18 cellular contexts compared by ENCODE assay signal in the genomic region with DNA sequence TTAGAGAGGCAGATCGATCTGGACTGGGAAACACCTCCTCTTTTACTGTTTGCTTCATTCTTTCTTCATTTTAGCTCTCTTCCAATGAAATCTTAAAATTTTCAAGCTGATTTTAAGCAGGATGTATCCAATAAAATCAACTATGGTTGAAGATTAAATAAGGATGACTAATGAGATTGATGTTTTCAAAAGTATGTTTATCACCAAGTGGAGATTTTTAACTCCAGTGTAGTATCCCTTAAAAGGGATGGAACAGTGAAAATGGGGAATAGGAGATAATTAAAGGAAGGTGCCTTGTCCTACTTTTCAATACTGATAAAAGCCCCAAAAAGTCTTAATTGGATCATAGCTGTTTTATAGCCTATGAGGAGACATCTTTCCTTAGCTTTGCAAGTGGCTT. TPM values are rescaled to one million over a fixed set of nuclear protein-coding genes. Genes with fewer than 3 reads are reported as not detected.
A peak's percentile ranks its signal among the peaks of the same experiment; 100 is the strongest.
DNase-seq lines count a peak whose midpoint lies in the region; ATAC-seq, FAIRE-seq and TF ChIP-seq lines count a peak whose summit lies in the region.
"Had no signal": no experiment of that assay in that cellular context is flagged by ENCODE, and none has a peak within 500 bp of the region (broad histone marks: within the 10 kb centered on the region; RNA-seq: fewer than 3 reads in every experiment).

No MANE protein-coding gene starts in this region.

- TF ChIP-seq POLR2A in H54 (IDR thresholded peaks at IDR 0.05; ENCODE audit: low read depth, low read length) (no peak), heart left ventricle (IDR thresholded peaks at IDR 0.05) (no peak)

- H3K27ac ChIP-seq in RWPE2 (ENCODE audit: poor library complexity, severe bottlenecking) = peak overlapping the region; percentile 84
- peak overlapping the region; percentile 89 for H3K27ac ChIP-seq in osteoblast (ENCODE audit: low read depth, low read length)
- H3K27ac ChIP-seq in heart left ventricle = no peak overlapping the region
- H3K27ac ChIP-seq: BLaER1 treated with 17β-estradiol and CSF1 and Interleukin-3, amounts not matched to agents 10 nM and 100 nM had no signal

- H4K20me1 ChIP-seq in osteoblast (ENCODE audit: insufficient read depth, low read length) = no peaks in the 10 kb centered on the region
- H4K20me1 ChIP-seq: BLaER1 treated with 17β-estradiol and CSF1 and Interleukin-3, amounts not matched to agents 10 nM and 100 nM had no signal

- H2AFZ ChIP-seq in osteoblast (ENCODE audit: low read length) = peak overlapping the region; percentile 7

- H3K4me3 ChIP-seq in AG10803 (ENCODE audit: low read length) (no peak overlapping the region), RWPE2 (ENCODE audit: severe bottlenecking) (no peak overlapping the region), osteoblast (ENCODE audit: insufficient read depth, low read length) (no peak overlapping the region), heart left ventricle (no peak overlapping the region)
- H3K4me3 ChIP-seq: BLaER1 treated with 17β-estradiol and CSF1 and Interleukin-3, amounts not matched to agents 10 nM and 100 nM; HAP-1 had no signal

- no peak overlapping the region for H3K4me2 ChIP-seq in osteoblast (ENCODE audit: insufficient read depth, low read length)
- H3K4me2 ChIP-seq: BLaER1 treated with 17β-estradiol and CSF1 and Interleukin-3, amounts not matched to agents 10 nM and 100 nM had no signal

- H3K36me3 ChIP-seq in RWPE2 (ENCODE audit: low read depth) = no peaks in the 10 kb centered on the region
- no peaks in the 10 kb centered on the region for H3K36me3 ChIP-seq in osteoblast (ENCODE audit: insufficient read depth, low read length)
- no peaks in the 10 kb centered on the region for H3K36me3 ChIP-seq in heart left ventricle
- H3K36me3 ChIP-seq: BLaER1 treated with 17β-estradiol and CSF1 and Interleukin-3, amounts not matched to agents 10 nM and 100 nM; HAP-1 had no signal

- ATAC-seq in RWPE2 (ENCODE audit: low read depth) (no peak), GM19035 (IDR thresholded peaks at IDR 0.05; ENCODE audit: unreplicated experiment) (no peak), left cardiac atrium (no peak), GM21447 (IDR thresholded peaks at IDR 0.05; ENCODE audit: unreplicated experiment) (no peak), heart left ventricle (no peak)
- ATAC-seq: T-cell had no signal

- H3K27me3 ChIP-seq in RWPE2 (ENCODE audit: insufficient read depth, poor library complexity, severe bottlenecking) (no peaks in the 10 kb centered on the region), osteoblast (ENCODE audit: insufficient read depth, low read length) (no peaks in the 10 kb centered on the region), heart left ventricle (no peaks in the 10 kb centered on the region)
- H3K27me3 ChIP-seq: BLaER1 treated with 17β-estradiol and CSF1 and Interleukin-3, amounts not matched to agents 10 nM and 100 nM had no signal

- FAIRE-seq in H54 (lab: Jason Lieb, UNC) = peak; percentile 87

- intact Hi-C loops in left cardiac atrium (cut with DNase I) (no loop called here), heart left ventricle (cut with DNase I) (no loop called here)

- no peaks in the 10 kb centered on the region for H3K79me2 ChIP-seq in osteoblast (ENCODE audit: insufficient read depth, low read length)

- H3K4me1 ChIP-seq in RWPE2 (ENCODE audit: insufficient read depth, poor library complexity, severe bottlenecking) (peaks cover 24% of the 10 kb centered on the region), osteoblast (ENCODE audit: insufficient read depth, low read length) (peaks cover 23% of the 10 kb centered on the region), heart left ventricle (peaks cover 0 to 5% (median 0%) of the 10 kb centered on the region in 12 donors)
- H3K4me1 ChIP-seq: BLaER1 treated with 17β-estradiol and CSF1 and Interleukin-3, amounts not matched to agents 10 nM and 100 nM; HAP-1 had no signal

- no peaks in the 10 kb centered on the region for H3K9me3 ChIP-seq in RWPE2 (ENCODE audit: severe bottlenecking)
- no peaks in the 10 kb centered on the region for H3K9me3 ChIP-seq in osteoblast (ENCODE audit: low read depth, low read length)
- no peaks in the 10 kb centered on the region for H3K9me3 ChIP-seq in heart left ventricle
- H3K9me3 ChIP-seq: BLaER1 treated with 17β-estradiol and CSF1 and Interleukin-3, amounts not matched to agents 10 nM and 100 nM; HAP-1 had no signal

- DNase-seq in AG10803 (ENCODE audit: low read depth) (peak; percentile 9), H54 (ENCODE audit: insufficient read length, low spot score) (no peak), RWPE2 (ENCODE audit: low spot score) (no peak), osteoblast (ENCODE audit: insufficient read length, low spot score, missing footprints) (no peak), left cardiac atrium (no peak), heart left ventricle (no peak)
- DNase-seq: Kasumi-1; NCI-H1436; NCI-H2029 treated with DMSO at 0.1 percent for 48 hours; NCI-H69; NK-92 treated with Interleukin-12 subunit alpha and Interleukin-12 subunit beta, amount 100 ng/mL, for 24 hours; OCI-M1; T-cell had no signal

- TF ChIP-seq CTCF in AG10803 (conservative IDR thresholded peaks at IDR 0.05; ENCODE audit: low read length) (no peak), RWPE2 (IDR thresholded peaks at IDR 0.05; ENCODE audit: poor library complexity, severe bottlenecking) (no peak), osteoblast (IDR thresholded peaks at IDR 0.05; ENCODE audit: extremely low read depth, low read depth, low read length) (no peak), heart left ventricle (IDR thresholded peaks at IDR 0.05) (no peak)

- WGBS in heart left ventricle, 4 donors = 84 to 99% (median 87%) methylated on average over 1 of the region's 1 CpG

RNA-seq across cellular contexts. Expression of gene LIPF, which starts 11.6 kb away (rescaled TPM):
- not detected in 2 replicates for total RNA-seq in osteoblast
- not detected for total RNA-seq in left cardiac atrium
- not detected for total RNA-seq in heart left ventricle
- polyA plus RNA-seq in heart left ventricle = 1 to 10 TPM in 1 of 2 donors, not detected in 1; 1.0 TPM
- total RNA-seq: SK-MEL-5, T-cell had no signal

RNA-seq across cellular contexts. Expression of gene LIPK, which starts 53.4 kb away (rescaled TPM):
- total RNA-seq in osteoblast (not detected in 2 replicates), left cardiac atrium (not detected), heart left ventricle (not detected)
- not detected for polyA plus RNA-seq in heart left ventricle
- total RNA-seq: SK-MEL-5, T-cell had no signal

Comparison
In these comparisons a context has a peak if more than half of its experiments do, and no peak if none do; other contexts are left out.
1. H3K27ac ChIP-seq: peak in RWPE2 (single experiment) and osteoblast (single experiment); none in heart left ventricle (0 of 12).